20 cellular contexts compared by ENCODE assay signal in the genomic region with DNA sequence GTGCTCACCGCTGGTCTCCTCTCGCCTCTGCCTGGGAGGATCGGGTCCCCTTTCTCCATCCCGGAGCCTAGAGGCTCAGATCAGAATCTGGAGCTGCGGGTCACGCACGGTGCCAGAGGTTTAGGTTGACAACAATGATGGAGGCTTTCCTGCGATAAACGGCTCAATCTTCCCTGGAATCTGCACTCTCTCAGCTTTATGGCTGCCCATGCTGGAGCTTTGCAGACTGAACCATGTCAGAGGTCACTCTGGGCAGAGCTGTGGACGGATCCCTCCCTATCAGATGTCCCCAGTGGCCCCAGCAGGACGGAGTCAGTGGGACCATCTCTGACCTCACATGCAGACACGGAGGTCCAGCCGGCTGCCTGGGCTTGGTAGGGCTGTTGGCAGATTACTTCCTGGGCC.
DNase-seq lines count a peak whose midpoint lies in the region; ATAC-seq, FAIRE-seq and TF ChIP-seq lines count a peak whose summit lies in the region.
"Had no signal": no experiment of that assay in that cellular context is flagged by ENCODE, and none has a peak within 500 bp of the region (broad histone marks: within the 10 kb centered on the region; RNA-seq: fewer than 3 reads in every experiment).

No MANE protein-coding gene starts in this region.

- H3K4me2 ChIP-seq in HepG2 (ENCODE audit: low read depth, low read length) (no peak overlapping the region), K562 (ENCODE audit: insufficient read depth, low read length) (no peak overlapping the region), parathyroid adenoma (ENCODE audit: low read length) (no peak overlapping the region), neural progenitor cell (no peak overlapping the region)

- H3K27ac ChIP-seq in HepG2 (ENCODE audit: extremely low read length, insufficient read depth, low read length) (no peak overlapping the region), right lobe of liver (no peak overlapping the region), K562 (ENCODE audit: extremely low read depth, low read depth, low read length) (no peak overlapping the region), parathyroid adenoma (no peak overlapping the region), neural progenitor cell (no peak overlapping the region)
- H3K27ac ChIP-seq: body of pancreas, gastrocnemius medialis, upper lobe of left lung had no signal

- H3K4me1 ChIP-seq in HepG2 (ENCODE audit: insufficient read depth, low read length) (no peaks in the 10 kb centered on the region), right lobe of liver (no peaks in the 10 kb centered on the region), K562 (replicated peaks in 1 of 2; ENCODE audit: control insufficient read depth in 2 of 2, insufficient read depth in 2 of 2, low read length in 2 of 2) (no peaks in the 10 kb centered on the region), parathyroid adenoma (no peaks in the 10 kb centered on the region), neural progenitor cell (peaks cover 5% of the 10 kb centered on the region)
- H3K4me1 ChIP-seq: body of pancreas, gastrocnemius medialis, upper lobe of left lung had no signal

- ATAC-seq in HepG2 (peak; percentile 59), right lobe of liver (no peak), K562 (peak; percentile 43), HG02973 (IDR thresholded peaks at IDR 0.05; ENCODE audit: unreplicated experiment) (no peak)
- ATAC-seq: body of pancreas, gastrocnemius medialis, left cardiac atrium had no signal

- H2AFZ ChIP-seq in HepG2 (ENCODE audit: low read length) (no peak overlapping the region), K562 (ENCODE audit: low read depth, low read length) (no peak overlapping the region), parathyroid adenoma (peak overlapping the region; percentile 46), neural progenitor cell (replicated peaks) (no peak overlapping the region)

- H3K27ac Mint-ChIP-seq in neural progenitor cell: no peak overlapping the region
- H3K27ac Mint-ChIP-seq: activated T-helper 2 cell treated with anti-CD3 and anti-CD28 coated beads, Interferon-gamma antibody, Interleukin-2, Interleukin-4, amounts not matched to agents 10 μg/mL and 5 μg/mL and 100 μg/mL, durations not matched to agents 14 hours and 24 hours and 36 hours; CD14-positive monocyte; T-helper 1 cell treated with Interleukin-12 subunit alpha and Interleukin-12 subunit beta and Interleukin-4 antibody, amounts not matched to agents 30 μg/mL and 1 μg/mL, for 36 hours had no signal

- no peaks in the 10 kb centered on the region for H3K9me3 Mint-ChIP-seq in neural progenitor cell
- H3K9me3 Mint-ChIP-seq: activated T-helper 2 cell treated with anti-CD3 and anti-CD28 coated beads, Interferon-gamma antibody, Interleukin-2, Interleukin-4, amounts not matched to agents 10 μg/mL and 5 μg/mL and 100 μg/mL, durations not matched to agents 14 hours and 24 hours and 36 hours; T-helper 1 cell treated with Interleukin-12 subunit alpha and Interleukin-12 subunit beta and Interleukin-4 antibody, amounts not matched to agents 30 μg/mL and 1 μg/mL, for 36 hours had no signal

- H3K27me3 ChIP-seq in HepG2 (ENCODE audit: control insufficient read depth in 1 of 2, insufficient read depth in 2 of 2, low read length in 2 of 2) (0 out of 5 replicates have a peak, but pooled peaks cover 2 to 4% of the 10 kb centered on the region in 2 experiments), right lobe of liver (no peaks in the 10 kb centered on the region), K562 (ENCODE audit: control insufficient read depth in 2 of 2, insufficient read depth in 2 of 2, low read length in 2 of 2) (peaks cover 6 to 36% of the 10 kb centered on the region in 2 experiments; a peak in 4 of 5 replicates), parathyroid adenoma (ENCODE audit: control insufficient read depth, insufficient read depth, low read length) (no peaks in the 10 kb centered on the region), neural progenitor cell (no peaks in the 10 kb centered on the region)
- H3K27me3 ChIP-seq: body of pancreas, upper lobe of left lung had no signal

- CTCF ChIA-PET in HepG2 (lab: Yijun Ruan, JAX; ENCODE audit: low intra/inter-chr PET ratio, low total read pairs) (no interaction called here), K562 (lab: Yijun Ruan, JAX; ENCODE audit: low intra/inter-chr PET ratio) (no interaction called here)

- no peaks in the 10 kb centered on the region for H3K4me1 Mint-ChIP-seq in neural progenitor cell
- H3K4me1 Mint-ChIP-seq: CD14-positive monocyte had no signal

- H3K36me3 Mint-ChIP-seq in neural progenitor cell: no peaks in the 10 kb centered on the region
- H3K36me3 Mint-ChIP-seq: CD14-positive monocyte had no signal

- no peak overlapping the region for H3K9ac ChIP-seq in HepG2 (ENCODE audit: insufficient read depth, low read depth, low read length)
- H3K9ac ChIP-seq in K562 (ENCODE audit: insufficient read depth in 1 of 2, low read depth in 2 of 2, low read length in 2 of 2): no peak overlapping the region
- H3K9ac ChIP-seq in parathyroid adenoma: no peak overlapping the region
- H3K9ac ChIP-seq in neural progenitor cell: no peak overlapping the region

- H3K36me3 ChIP-seq in HepG2 (replicated peaks in 1 of 2; ENCODE audit: control insufficient read depth in 1 of 2, insufficient read depth in 2 of 2, low read length in 2 of 2) (no peaks in the 10 kb centered on the region), right lobe of liver (no peaks in the 10 kb centered on the region), K562 (ENCODE audit: control insufficient read depth, insufficient read depth, low read length) (no peaks in the 10 kb centered on the region), parathyroid adenoma (ENCODE audit: control insufficient read depth, insufficient read depth, low read length) (no peaks in the 10 kb centered on the region), neural progenitor cell (no peaks in the 10 kb centered on the region)
- H3K36me3 ChIP-seq: gastrocnemius medialis, upper lobe of left lung had no signal

- H4K20me1 ChIP-seq in HepG2 (ENCODE audit: insufficient read depth, low read length) (no peaks in the 10 kb centered on the region), K562 (replicated peaks; ENCODE audit: control insufficient read depth, insufficient read depth, low read length) (peaks cover under 1% of the 10 kb centered on the region), neural progenitor cell (ENCODE audit: low read depth) (no peaks in the 10 kb centered on the region)

- no peak for DNase-seq in HepG2 (ENCODE audit: low spot score)
- no peak for DNase-seq in right lobe of liver
- DNase-seq in K562 (ENCODE audit: extremely low read depth in 1 of 4, low spot score in 3 of 4): peak in 1 of 4 experiments; percentile 17
- DNase-seq in HuH-7 (ENCODE audit: low spot score): no peak
- no peak for DNase-seq in neural progenitor cell (ENCODE audit: low spot score)
- DNase-seq: activated CD4-positive, CD25-positive, alpha-beta regulatory T cell treated with anti-CD3 and anti-CD28 coated beads, Interleukin-2, amount 50 U/mL, for 72 hours; body of pancreas; gastrocnemius medialis; left cardiac atrium; mammary epithelial cell; NCI-H1436 treated with DMSO at 0.1 percent for 48 hours; NCI-H345; NCI-H748 treated with DMSO at 0.1 percent for 48 hours; RPMI8226; upper lobe of left lung had no signal

- H3K4me3 ChIP-seq in HepG2 (replicated peaks in 1 of 3; ENCODE audit: insufficient read depth in 1 of 3, low read depth in 2 of 3, low read length in 3 of 3): no peak overlapping the region
- no peak overlapping the region for H3K4me3 ChIP-seq in right lobe of liver
- no peak overlapping the region for H3K4me3 ChIP-seq in K562
- no peak overlapping the region for H3K4me3 ChIP-seq in parathyroid adenoma (ENCODE audit: low read depth, low read length)
- no peak overlapping the region for H3K4me3 ChIP-seq in neural progenitor cell
- H3K4me3 ChIP-seq: body of pancreas, gastrocnemius medialis, upper lobe of left lung had no signal

- in situ Hi-C loops in HepG2 (cut with HindIII; ENCODE audit: extremely low pct_ligation_motif_present, low pct_unique_long_range_greater_than_20kb): no loop called here
- in situ Hi-C loops in K562 (cut with MboI): no loop called here

- WGBS in HepG2 (ENCODE audit: low lambda C conversion rate): 54% methylated on average over 9 of the region's 13 CpGs
- 38% methylated on average over 8 of the region's 13 CpGs for WGBS in right lobe of liver (ENCODE audit: insufficient coverage, low coverage, low lambda C conversion rate, missing lambda C conversion rate)
- WGBS in K562 (ENCODE audit: insufficient coverage, low coverage, missing lambda C conversion rate): 2% methylated on average over 13 of the region's 13 CpGs

- TF ChIP-seq CTCF in HepG2 (CRISPR knock-in tag; IDR thresholded peaks at IDR 0.05) (no peak), right lobe of liver (IDR thresholded peaks at IDR 0.05) (no peak), K562 (IDR thresholded peaks at IDR 0.05 in 2 of 3, conservative IDR thresholded peaks at IDR 0.05 in 1 of 3; ENCODE audit: insufficient read depth in 2 of 3, low read depth in 1 of 3, low read length in 3 of 3) (no peak), parathyroid adenoma (IDR thresholded peaks at IDR 0.05) (no peak), neural progenitor cell (IDR thresholded peaks at IDR 0.05) (no peak)

- TF ChIP-seq EP300 in HepG2 (IDR thresholded peaks at IDR 0.05; ENCODE audit: low read depth in 2 of 2, low read length in 2 of 2): no peak
- no peak for TF ChIP-seq EP300 in HepG2 (CRISPR knock-in tag; IDR thresholded peaks at IDR 0.05; ENCODE audit: borderline replicate concordance)
- no peak for TF ChIP-seq EP300 in K562 (IDR thresholded peaks at IDR 0.05; ENCODE audit: low read length)

- intact Hi-C loops in HepG2 (cut with micrococcal nuclease; ENCODE audit: unreplicated experiment) (no loop called here), right lobe of liver (cut with DNase I) (no loop called here), K562 (cut with micrococcal nuclease) (no loop called here)

- no peak for FAIRE-seq in HepG2 (lab: Jason Lieb, UNC)
- no peak for FAIRE-seq in K562 (lab: Jason Lieb, UNC)

- peaks cover 13% of the 10 kb centered on the region for H3F3A ChIP-seq in neural progenitor cell (ENCODE audit: low read depth)

- H3K27me3 Mint-ChIP-seq in neural progenitor cell (ENCODE audit: insufficient read depth, low read depth): peaks cover 9% of the 10 kb centered on the region

- no peaks in the 10 kb centered on the region for H3K9me1 ChIP-seq in K562 (ENCODE audit: control insufficient read depth, insufficient read depth, low read length)

- no peaks in the 10 kb centered on the region for H3K79me2 ChIP-seq in HepG2 (ENCODE audit: insufficient read depth, low read length)
- no peaks in the 10 kb centered on the region for H3K79me2 ChIP-seq in K562 (ENCODE audit: control insufficient read depth, insufficient read depth, low read length)
- no peaks in the 10 kb centered on the region for H3K79me2 ChIP-seq in parathyroid adenoma
- no peaks in the 10 kb centered on the region for H3K79me2 ChIP-seq in neural progenitor cell (ENCODE audit: low read depth)

- H3K9me3 ChIP-seq in HepG2 (ENCODE audit: low read length) (no peaks in the 10 kb centered on the region), right lobe of liver (no peaks in the 10 kb centered on the region), K562 (replicated peaks; ENCODE audit: control insufficient read depth, insufficient read depth, low read depth, low read length) (no peaks in the 10 kb centered on the region), parathyroid adenoma (ENCODE audit: control insufficient read depth, low read length) (no peaks in the 10 kb centered on the region), neural progenitor cell (ENCODE audit: low read depth) (no peaks in the 10 kb centered on the region)
- H3K9me3 ChIP-seq: body of pancreas, gastrocnemius medialis, upper lobe of left lung had no signal

- POLR2A ChIA-PET in HepG2 (lab: Yijun Ruan, JAX): no interaction called here
- POLR2A ChIA-PET in K562 (lab: Yijun Ruan, JAX): no interaction called here

- BruUV-seq in HepG2 (replicated peaks; lab: Mats Ljungman, UMichigan) (no TSS peak), K562 (replicated peaks; lab: Mats Ljungman, UMichigan) (no TSS peak)

- no peak overlapping the region for H3K4me3 Mint-ChIP-seq in neural progenitor cell
- H3K4me3 Mint-ChIP-seq: CD14-positive monocyte; T-helper 1 cell treated with Interleukin-12 subunit alpha and Interleukin-12 subunit beta and Interleukin-4 antibody, amounts not matched to agents 30 μg/mL and 1 μg/mL, for 36 hours had no signal

- no peak for TF ChIP-seq POLR2A in HepG2 (IDR thresholded peaks at IDR 0.05; ENCODE audit: insufficient read depth in 1 of 2, low read depth in 2 of 2, low read length in 2 of 2)
- TF ChIP-seq POLR2A in right lobe of liver (IDR thresholded peaks at IDR 0.05): no peak
- TF ChIP-seq POLR2A in K562 (conservative IDR thresholded peaks at IDR 0.05): no peak

- no peak for TF ChIP-seq RAD21 in HepG2 (CRISPR knock-in tag; IDR thresholded peaks at IDR 0.05)
- no peak for TF ChIP-seq RAD21 in K562 (CRISPR knock-in tag; conservative IDR thresholded peaks at IDR 0.05 in 1 of 2, IDR thresholded peaks at IDR 0.05 in 1 of 2)

Comparison
In these comparisons a context has a peak if more than half of its experiments do, and no peak if none do; other contexts are left out.
1. ATAC-seq: peak in HepG2 (single experiment) and K562 (single experiment); none in right lobe of liver (0 of 4) and HG02973 (single experiment).